ENCODE assay signal across 8 cellular contexts in the genomic region with DNA sequence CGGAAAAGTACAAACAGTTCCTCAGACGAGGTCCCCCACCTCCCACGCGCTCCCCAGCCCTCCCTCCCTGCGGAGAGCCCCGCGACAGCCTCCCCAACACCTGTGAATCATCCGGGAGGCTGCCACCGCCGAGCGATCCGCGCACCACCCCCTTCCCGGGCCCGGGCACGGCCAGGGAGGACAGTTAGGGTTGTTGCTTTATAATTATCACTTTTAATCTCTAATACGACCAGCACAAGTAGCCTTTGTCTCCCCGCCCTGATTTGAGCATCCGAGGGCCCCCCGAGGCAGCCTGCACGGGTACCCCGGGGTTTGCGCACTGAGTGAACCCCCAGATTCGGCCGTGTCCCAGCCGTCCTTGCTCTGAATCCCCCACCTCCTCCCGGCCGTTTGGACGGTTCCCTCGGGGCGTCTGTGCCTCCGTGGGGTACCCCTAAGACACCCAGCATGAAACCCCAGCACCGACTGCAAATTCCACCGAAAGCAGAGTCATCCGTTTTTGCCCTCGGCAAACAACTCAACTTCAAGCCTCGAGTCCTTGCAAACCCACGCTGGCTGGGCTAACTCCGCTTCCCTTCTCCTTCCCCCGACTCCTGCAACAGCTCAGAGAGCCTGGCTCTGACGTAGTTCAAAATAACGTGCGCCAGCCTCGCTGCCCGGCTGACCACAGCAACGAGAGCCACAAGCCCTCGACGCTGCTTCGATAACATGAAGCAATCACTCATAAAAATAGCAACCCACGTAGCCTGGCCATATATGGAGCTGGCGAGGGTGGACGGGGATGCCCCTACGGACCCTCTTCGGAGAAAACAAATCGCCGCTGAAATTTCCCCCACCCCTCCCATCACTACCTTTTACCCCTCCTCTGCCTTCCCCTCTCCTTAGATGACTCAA. TPM values are rescaled to one million over a fixed set of nuclear protein-coding genes. Genes with fewer than 3 reads are reported as not detected.
DNase-seq lines count a peak whose midpoint lies in the region; ATAC-seq lines count a peak whose summit lies in the region.

No MANE protein-coding gene starts in this region.

- DNase-seq in Caki2 (ENCODE audit: low read depth) (peak; percentile 93), NCI-H1105 treated with DMSO at 0.1 percent for 48 hours (lab: John Stamatoyannopoulos, UW) (peak; percentile 83), foreskin melanocyte (peak; percentile 59), T-helper 9 cell (no peak)
- peak; percentile 24 to 36 for DNase-seq in activated CD4-positive, alpha-beta T cell treated with anti-CD3 and anti-CD28 coated beads, Interleukin-2, amount 50 U/mL, for 48 hours

- ATAC-seq in HG03159 (IDR thresholded peaks at IDR 0.05; ENCODE audit: unreplicated experiment) (no peak), HG02623 (IDR thresholded peaks at IDR 0.05; ENCODE audit: unreplicated experiment) (no peak)

- H3K27me3 ChIP-seq in neuron (ENCODE audit: insufficient read depth, low read length): peaks cover 11% of the 10 kb centered on the region

- peak overlapping the region; percentile 91 for H2AFZ ChIP-seq in neuron (ENCODE audit: low read depth, low read length)

- peak overlapping the region; percentile 42 for H3K4me3 ChIP-seq in neuron (ENCODE audit: low read length)

- no peaks in the 10 kb centered on the region for H3K9me3 ChIP-seq in neuron (ENCODE audit: low read length)

- H3K4me1 ChIP-seq in neuron (ENCODE audit: insufficient read depth, low read length): peaks cover 16% of the 10 kb centered on the region

- in situ Hi-C loops in Caki2 (cut with HindIII; ENCODE audit: low pct_unique_long_range_greater_than_20kb, low sequenced_read_pairs): no loop called here

- no peaks in the 10 kb centered on the region for H3K36me3 ChIP-seq in neuron (ENCODE audit: insufficient read depth, low read length)

RNA-seq across cellular contexts. Expression of a gene that starts 0.9 kb away (rescaled TPM):
- total RNA-seq in Caki2 (2014; rRNA removed; shearing (Covaris generic); ENCODE audit: low replicate concordance): 2.6 and 3.2 TPM in 2 replicates
